Comparison of ENCODE assay signal across 25 cellular contexts in the genomic region with DNA sequence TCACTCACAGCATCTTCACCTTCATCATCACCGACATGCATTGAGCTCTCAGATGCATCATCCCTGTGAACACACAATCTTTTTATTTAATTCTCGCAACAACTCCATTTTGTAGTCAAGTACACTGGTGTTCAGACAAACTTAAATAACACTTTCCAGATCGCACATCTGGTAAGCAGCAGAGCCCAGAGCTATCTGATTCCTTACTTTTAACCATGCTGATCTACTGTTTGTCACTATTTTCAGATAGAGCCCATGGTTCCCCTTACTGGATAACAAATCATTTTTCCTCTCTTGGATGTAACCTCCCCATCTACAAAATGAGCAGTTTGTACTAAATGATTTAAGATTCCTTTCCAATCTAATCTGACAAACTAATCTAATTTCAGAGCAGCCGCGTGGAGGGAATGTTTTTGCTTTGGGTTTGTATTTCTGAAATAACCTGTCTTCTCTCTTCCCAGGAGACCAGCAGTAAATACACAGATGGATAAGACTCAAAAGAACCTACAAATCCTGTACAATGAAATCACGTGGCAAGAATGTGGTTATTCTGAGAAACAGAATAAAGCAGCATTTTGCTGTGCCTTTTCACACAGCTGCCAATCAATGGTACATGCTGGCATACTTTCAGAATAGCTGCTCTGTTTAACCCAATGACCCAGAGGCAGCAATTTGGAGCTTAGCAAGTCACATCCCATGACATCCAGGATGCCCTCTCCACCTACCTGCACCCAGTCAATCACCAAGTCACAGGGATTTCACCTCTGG.
A peak's percentile ranks its signal among the peaks of the same experiment; 100 is the strongest.
DNase-seq lines count a peak whose midpoint lies in the region; ATAC-seq and TF ChIP-seq lines count a peak whose summit lies in the region.
"Had no signal": no experiment of that assay in that cellular context is flagged by ENCODE, and none has a peak within 500 bp of the region (broad histone marks: within the 10 kb centered on the region; RNA-seq: fewer than 3 reads in every experiment).

No MANE protein-coding gene starts in this region.

- no peaks in the 10 kb centered on the region for H3K9me3 ChIP-seq in HEK293 (ENCODE audit: control insufficient read depth, insufficient read depth, low read depth, low read length)
- H3K9me3 ChIP-seq in SK-N-SH: no peaks in the 10 kb centered on the region
- H3K9me3 ChIP-seq in adrenal gland (replicated peaks in 1 of 3): no peaks in the 10 kb centered on the region
- H3K9me3 ChIP-seq in BE2C: no peaks in the 10 kb centered on the region
- H3K9me3 ChIP-seq: SJCRH30 had no signal

- DNase-seq in SK-N-SH (peak; percentile 30), fibroblast of villous mesenchyme (ENCODE audit: low read depth) (peak; percentile 29), GM10266 (ENCODE audit: extremely low spot score) (no peak), adrenal gland (no peak), BE2C (no peak)
- DNase-seq: C1 segment of cervical spinal cord; CD4-positive, alpha-beta memory T cell; COR-L47; DMS53; HFFc6; Kasumi-1; NCI-H1105; NCI-H1436 treated with DMSO at 0.1 percent for 48 hours; NCI-H1930; NCI-H2107; NCI-H524; NCI-H748 treated with DMSO at 0.1 percent for 48 hours; PC-9; SJCRH30; T-helper 1 cell had no signal

- H3K4me3 ChIP-seq in HEK293 (ENCODE audit: low read depth, low read length) (no peak overlapping the region), SK-N-SH (ENCODE audit: low read depth in 2 of 2, low read length in 1 of 2) (no peak overlapping the region), fibroblast of villous mesenchyme (ENCODE audit: low read depth, low read length) (no peak overlapping the region), adrenal gland (no peak overlapping the region), BE2C (ENCODE audit: low read depth, low read length) (no peak overlapping the region)
- H3K4me3 ChIP-seq: GM12878, PC-9, SJCRH30 had no signal

- TF ChIP-seq CTCF in HEK293 (tag by site-specific recombination; IDR thresholded peaks at IDR 0.05) (no peak), SK-N-SH (IDR thresholded peaks at IDR 0.05) (no peak), fibroblast of villous mesenchyme (IDR thresholded peaks at IDR 0.05; ENCODE audit: insufficient read depth, low read depth, low read length) (no peak), GM10266 (IDR thresholded peaks at IDR 0.05; ENCODE audit: control insufficient read depth, insufficient read depth, low read depth, missing control alignments) (no peak), adrenal gland (IDR thresholded peaks at IDR 0.05) (no peak), BE2C (IDR thresholded peaks at IDR 0.05; ENCODE audit: low read depth, low read length) (no peak)

- H3K27me3 ChIP-seq in SK-N-SH (ENCODE audit: insufficient read depth): no peaks in the 10 kb centered on the region
- H3K27me3 ChIP-seq in adrenal gland: no peaks in the 10 kb centered on the region
- H3K27me3 ChIP-seq in BE2C: peaks cover 6% of the 10 kb centered on the region; the same call in 1 of the 2 replicates

- H3K27ac ChIP-seq in HEK293 (ENCODE audit: extremely low read depth, low read depth, low read length): no peak overlapping the region
- H3K27ac ChIP-seq in SK-N-SH (ENCODE audit: low read depth in 2 of 2, low read length in 1 of 2): peak overlapping the region in 1 of 2 experiments; percentile 50; a peak in 2 of 4 replicates
- no peak overlapping the region for H3K27ac ChIP-seq in adrenal gland
- H3K27ac ChIP-seq: HL-60, PC-9, SJCRH30 had no signal

- no peak overlapping the region for H3K9ac ChIP-seq in SK-N-SH

- H3K4me1 ChIP-seq in HEK293 (ENCODE audit: control insufficient read depth, insufficient read depth, low read length) (no peaks in the 10 kb centered on the region), SK-N-SH (ENCODE audit: control insufficient read depth in 1 of 2, insufficient read depth in 2 of 2, low read depth in 1 of 2, low read length in 1 of 2) (peaks cover 0 to 6% of the 10 kb centered on the region in 2 experiments; a peak in 1 of 4 replicates), adrenal gland (replicated peaks in 1 of 2) (peaks cover 0 to 6% of the 10 kb centered on the region in 2 donors), BE2C (no peaks in the 10 kb centered on the region)
- H3K4me1 ChIP-seq: SJCRH30 had no signal

- no peaks in the 10 kb centered on the region for H3K79me2 ChIP-seq in SK-N-SH (ENCODE audit: insufficient read depth)

- WGBS in SK-N-SH (ENCODE audit: low lambda C conversion rate): 7% methylated on average over 6 of the region's 6 CpGs
- 48 to 57% (median 51%) methylated on average over 6 of the region's 6 CpGs for WGBS in adrenal gland, 4 donors

- H3F3A ChIP-seq in SK-N-SH (replicated peaks; ENCODE audit: insufficient read depth): no peaks in the 10 kb centered on the region

- no peaks in the 10 kb centered on the region for H4K20me1 ChIP-seq in SK-N-SH (ENCODE audit: insufficient read depth)

- H3K9me2 ChIP-seq in SK-N-SH: no peaks in the 10 kb centered on the region

- no peak for TF ChIP-seq POLR2A in adrenal gland (IDR thresholded peaks at IDR 0.05)

- POLR2A ChIA-PET in HEK293 (lab: Yijun Ruan, JAX) (no interaction called here), SK-N-SH (lab: Yijun Ruan, JAX) (no interaction called here)

- no peak for TF ChIP-seq RAD21 in SK-N-SH (IDR thresholded peaks at IDR 0.05; ENCODE audit: low read length)

- no peak for ATAC-seq in HG03159 (IDR thresholded peaks at IDR 0.05; ENCODE audit: unreplicated experiment)
- ATAC-seq: GM12878, Right ventricle myocardium inferior had no signal

- CTCF ChIA-PET in HEK293 (lab: Yijun Ruan, JAX): interaction anchor here (0.6 to 1.9 kb wide), 6 partner anchors 9 to 327 kb away, joined by 3 to 14 read pairs (median 7); no protein-coding TSS in a partner anchor
- CTCF ChIA-PET in SK-N-SH (lab: Yijun Ruan, JAX): interaction anchor here (0.6 to 1.8 kb wide), 8 partner anchors 11 to 456 kb away, joined by 3 to 8 read pairs (median 4); no protein-coding TSS in a partner anchor

- no peak for TF ChIP-seq EP300 in SK-N-SH (IDR thresholded peaks at IDR 0.05; ENCODE audit: borderline replicate concordance in 1 of 2, low read depth in 1 of 2, low read length in 1 of 2)

- no peak overlapping the region for H2AFZ ChIP-seq in SK-N-SH (ENCODE audit: low read depth)
- H2AFZ ChIP-seq: PC-9 had no signal

- no peak overlapping the region for H3K4me2 ChIP-seq in SK-N-SH
- H3K4me2 ChIP-seq: PC-9 had no signal

- intact Hi-C loops in adrenal gland (cut with DNase I): no loop called here

- H3K36me3 ChIP-seq in HEK293 (ENCODE audit: control insufficient read depth in 2 of 2, insufficient read depth in 1 of 2, low read length in 2 of 2) (no peaks in the 10 kb centered on the region), SK-N-SH (replicated peaks in 1 of 2; ENCODE audit: control insufficient read depth in 1 of 2, insufficient read depth in 2 of 2, low read length in 1 of 2) (no peaks in the 10 kb centered on the region), adrenal gland (replicated peaks in 1 of 2) (no peaks in the 10 kb centered on the region), BE2C (no peaks in the 10 kb centered on the region)
- H3K36me3 ChIP-seq: SJCRH30 had no signal

TF ChIP-seq in SK-N-SH, 30 proteins besides CTCF, POLR2A, EP300 and RAD21:
- TF ChIP-seq ELF1 (IDR thresholded peaks at IDR 0.05) (no peak), POLR2AphosphoS5 (IDR thresholded peaks at IDR 0.05; ENCODE audit: low read depth, low read length) (no peak), GATA2 (CRISPR knock-in tag; IDR thresholded peaks at IDR 0.05) (peak; percentile 58), RCOR1 (IDR thresholded peaks at IDR 0.05; ENCODE audit: low read length) (0 out of 2 replicates have a peak, but pooled peaks have one; percentile 25), TAF1 (IDR thresholded peaks at IDR 0.05; ENCODE audit: borderline replicate concordance, low read depth, low read length) (no peak)

Comparison
In these comparisons a context has a peak if more than half of its experiments do, and no peak if none do; other contexts are left out.
1. DNase-seq: peak in SK-N-SH (single experiment) and fibroblast of villous mesenchyme (single experiment); none in GM10266 (single experiment), adrenal gland (0 of 7) and BE2C (single experiment).